In genomic region chr14:68574906-68575305, GRCh38 we compare ENCODE assay signal across 13 cellular contexts.
DNase-seq lines count a peak whose midpoint lies in the region; ATAC-seq lines count a peak whose summit lies in the region.
"Had no signal": no experiment of that assay in that cellular context is flagged by ENCODE, and none has a peak within 500 bp of the region (broad histone marks: within the 10 kb centered on the region; RNA-seq: fewer than 3 reads in every experiment).

No MANE protein-coding gene starts in this region.

- no peaks in the 10 kb centered on the region for H3K36me3 Mint-ChIP-seq in activated CD4-positive, alpha-beta memory T cell treated with anti-CD3 and anti-CD28 coated beads for 36 hours
- H3K36me3 Mint-ChIP-seq: T-cell had no signal

- no peaks in the 10 kb centered on the region for H3K27me3 Mint-ChIP-seq in activated CD4-positive, alpha-beta memory T cell treated with anti-CD3 and anti-CD28 coated beads for 36 hours
- H3K27me3 Mint-ChIP-seq: T-cell had no signal

- no peak overlapping the region for H3K4me3 Mint-ChIP-seq in activated CD4-positive, alpha-beta memory T cell treated with anti-CD3 and anti-CD28 coated beads for 36 hours
- H3K4me3 Mint-ChIP-seq: activated T-helper 1 cell treated with anti-CD3 and anti-CD28 coated beads, Interleukin-12 subunit alpha, Interleukin-12 subunit beta, Interleukin-2, Interleukin-4 antibody, amounts not matched to agents 30 ng/mL and 10 ng/mL and 1 ng/mL, durations not matched to agents 14 hours and 24 hours and 36 hours; T-cell had no signal

- peak; percentile 33 for DNase-seq in ELR (ENCODE audit: low read depth)
- DNase-seq in NCI-H1092 treated with DMSO at 0.1 percent for 48 hours (lab: John Stamatoyannopoulos, UW) = peak; percentile 11
- peak; percentile 49 for DNase-seq in dermis blood vessel endothelial cell
- DNase-seq in renal cortical epithelial cell (ENCODE audit: low read depth) = peak; percentile 38
- no peak for DNase-seq in Kasumi-1 (lab: John Stamatoyannopoulos, UW)
- DNase-seq in activated CD4-positive, alpha-beta memory T cell treated with anti-CD3 and anti-CD28 coated beads for 36 hours = no peak
- DNase-seq: activated CD4-positive, alpha-beta T cell treated with anti-CD3 and anti-CD28 coated beads for 4 hours; body of pancreas; Calu3; KG1; T-cell had no signal

- CTCF ChIA-PET in activated CD4-positive, alpha-beta memory T cell treated with anti-CD3 and anti-CD28 coated beads for 36 hours (lab: Charles Lee) = interaction anchor here (1.5 kb wide), 1 partner anchor 9 kb away, joined by 3 read pairs; no protein-coding TSS in a partner anchor

- ATAC-seq in GM19351 (IDR thresholded peaks at IDR 0.05; ENCODE audit: unreplicated experiment) = no peak
- ATAC-seq: body of pancreas, T-cell had no signal

- no peaks in the 10 kb centered on the region for H3K9me3 Mint-ChIP-seq in activated CD4-positive, alpha-beta memory T cell treated with anti-CD3 and anti-CD28 coated beads for 36 hours
- H3K9me3 Mint-ChIP-seq: activated T-helper 1 cell treated with anti-CD3 and anti-CD28 coated beads, Interleukin-12 subunit alpha, Interleukin-12 subunit beta, Interleukin-2, Interleukin-4 antibody, amounts not matched to agents 30 ng/mL and 10 ng/mL and 1 ng/mL, durations not matched to agents 14 hours and 24 hours and 36 hours; T-cell had no signal

- POLR2A ChIA-PET in activated CD4-positive, alpha-beta memory T cell treated with anti-CD3 and anti-CD28 coated beads for 36 hours (lab: Charles Lee) = no interaction called here

- no peaks in the 10 kb centered on the region for H3K4me1 Mint-ChIP-seq in activated CD4-positive, alpha-beta memory T cell treated with anti-CD3 and anti-CD28 coated beads for 36 hours (ENCODE audit: low read depth)

- intact Hi-C loops in activated CD4-positive, alpha-beta memory T cell treated with anti-CD3 and anti-CD28 coated beads for 36 hours (cut with micrococcal nuclease) = no loop called here

- no peak overlapping the region for H3K27ac Mint-ChIP-seq in activated CD4-positive, alpha-beta memory T cell treated with anti-CD3 and anti-CD28 coated beads for 36 hours
- H3K27ac Mint-ChIP-seq: activated T-helper 1 cell treated with anti-CD3 and anti-CD28 coated beads, Interleukin-12 subunit alpha, Interleukin-12 subunit beta, Interleukin-2, Interleukin-4 antibody, amounts not matched to agents 30 ng/mL and 10 ng/mL and 1 ng/mL, durations not matched to agents 14 hours and 24 hours and 36 hours; T-cell had no signal

Comparison
In these comparisons a context has a peak if more than half of its experiments do, and no peak if none do; other contexts are left out.
1. DNase-seq: peak in ELR (single experiment), NCI-H1092 treated with DMSO at 0.1 percent for 48 hours (single experiment), dermis blood vessel endothelial cell (single experiment) and renal cortical epithelial cell (single experiment); none in Kasumi-1 (0 of 2) and activated CD4-positive, alpha-beta memory T cell treated with anti-CD3 and anti-CD28 coated beads for 36 hours (single experiment).